8 cellular contexts compared by ENCODE assay signal in genomic region chr17:77392376-77393273, GRCh38.
DNase-seq lines count a peak whose midpoint lies in the region; ATAC-seq and TF ChIP-seq lines count a peak whose summit lies in the region.

No MANE protein-coding gene starts in this region.

- H3K27me3 ChIP-seq in HCT116 (ENCODE audit: insufficient read depth, low read length): no peaks in the 10 kb centered on the region
- no peaks in the 10 kb centered on the region for H3K27me3 ChIP-seq in right cardiac atrium (ENCODE audit: control insufficient read depth, insufficient read depth)
- H3K27me3 ChIP-seq in skeletal muscle tissue (ENCODE audit: control insufficient read depth in 3 of 3, insufficient read depth in 3 of 3, low read length in 3 of 3): no peaks in the 10 kb centered on the region
- no peaks in the 10 kb centered on the region for H3K27me3 ChIP-seq in BE2C

- BruUV-seq in HCT116 (replicated peaks; lab: Mats Ljungman, UMichigan): no TSS peak

- peaks cover 4% of the 10 kb centered on the region; the same call in 1 of the 2 replicates for H4K20me1 ChIP-seq in HCT116 (ENCODE audit: insufficient read depth)

- H2AFZ ChIP-seq in HCT116 (ENCODE audit: low read depth, low read length, poor library complexity, severe bottlenecking): no peak overlapping the region

- H3K9ac ChIP-seq in HCT116 (ENCODE audit: low read length): no peak overlapping the region
- H3K9ac ChIP-seq in skeletal muscle tissue (ENCODE audit: low read depth in 1 of 3, low read length in 3 of 3): peak overlapping the region in 2 of 3 donors; percentile 27 to 57

- H3K27ac ChIP-seq in HCT116 (ENCODE audit: low read depth, low read length): no peak overlapping the region
- peak overlapping the region; percentile 84 for H3K27ac ChIP-seq in right cardiac atrium (ENCODE audit: low read length)
- peak overlapping the region; percentile 65 for H3K27ac ChIP-seq in skeletal muscle tissue (ENCODE audit: low read depth, low read length)

- no peak for TF ChIP-seq RAD21 in HCT116 (IDR thresholded peaks at IDR 0.05; ENCODE audit: low read depth)

- peak overlapping the region; percentile 87 for H3K27ac Mint-ChIP-seq in activated T-helper 1 cell treated with anti-CD3 and anti-CD28 coated beads, Interleukin-12 subunit alpha, Interleukin-12 subunit beta, Interleukin-2, Interleukin-4 antibody, amounts not matched to agents 30 ng/mL and 10 ng/mL and 1 ng/mL, durations not matched to agents 14 hours and 24 hours and 36 hours

- H3K9me2 ChIP-seq in HCT116 (ENCODE audit: insufficient read depth): no peaks in the 10 kb centered on the region

- POLR2A ChIA-PET in HCT116 (lab: Charles Lee): no interaction called here

- RAD21 ChIA-PET in HCT116 (lab: Charles Lee; ENCODE audit: low non-redundant PET in 1 of 2, low total read pairs in 2 of 2, uncharacterized antibody in 2 of 2, unreplicated experiment in 2 of 2): no interaction called here

- no peak for DNase-seq in HCT116 (ENCODE audit: low read depth, low spot score)
- DNase-seq in activated T-helper 1 cell treated with anti-CD3 and anti-CD28 coated beads, Interleukin-12 subunit alpha, Interleukin-12 subunit beta, Interleukin-2, Interleukin-4 antibody, amounts not matched to agents 30 ng/mL and 10 ng/mL and 1 ng/mL, durations not matched to agents 14 hours and 24 hours and 36 hours (ENCODE audit: low spot score): no peak
- DNase-seq in right cardiac atrium: peak; percentile 64 to 88 (median 87)
- no peak for DNase-seq in BE2C
- DNase-seq in SKM-1 treated with dmso at 0.1 percent for 144 hours (lab: John Stamatoyannopoulos, UW; ENCODE audit: unreplicated experiment): no peak
- DNase-seq in NCI-H226: no peak

- intact Hi-C loops in HCT116 (cut with micrococcal nuclease) (no loop called here), right cardiac atrium (cut with DNase I) (no loop called here)
- intact Hi-C loops in activated T-helper 1 cell treated with anti-CD3 and anti-CD28 coated beads, Interleukin-12 subunit alpha, Interleukin-12 subunit beta, Interleukin-2, Interleukin-4 antibody, amounts not matched to agents 30 ng/mL and 10 ng/mL and 1 ng/mL, durations not matched to agents 14 hours and 24 hours and 36 hours (cut with micrococcal nuclease): loop anchor here (1.0 to 5.0 kb wide), 2 partner anchors 8 to 250 kb away; partner anchors contain the start of gene SEC14L1

- TF ChIP-seq POLR2A in HCT116 (IDR thresholded peaks at IDR 0.05; ENCODE audit: borderline replicate concordance, extremely low read depth, insufficient read depth, insufficient read length): no peak

- H3K9me3 Mint-ChIP-seq in activated T-helper 1 cell treated with anti-CD3 and anti-CD28 coated beads, Interleukin-12 subunit alpha, Interleukin-12 subunit beta, Interleukin-2, Interleukin-4 antibody, amounts not matched to agents 30 ng/mL and 10 ng/mL and 1 ng/mL, durations not matched to agents 14 hours and 24 hours and 36 hours: no peaks in the 10 kb centered on the region

- H3K4me3 Mint-ChIP-seq in activated T-helper 1 cell treated with anti-CD3 and anti-CD28 coated beads, Interleukin-12 subunit alpha, Interleukin-12 subunit beta, Interleukin-2, Interleukin-4 antibody, amounts not matched to agents 30 ng/mL and 10 ng/mL and 1 ng/mL, durations not matched to agents 14 hours and 24 hours and 36 hours: peak overlapping the region; percentile 87

- WGBS in right cardiac atrium: 28% methylated on average over 16 of the region's 16 CpGs

- H3K4me1 Mint-ChIP-seq in activated T-helper 1 cell treated with anti-CD3 and anti-CD28 coated beads, Interleukin-12 subunit alpha, Interleukin-12 subunit beta, Interleukin-2, Interleukin-4 antibody, amounts not matched to agents 30 ng/mL and 10 ng/mL and 1 ng/mL, durations not matched to agents 14 hours and 24 hours and 36 hours (ENCODE audit: low read depth): peaks cover 77% of the 10 kb centered on the region

- no peaks in the 10 kb centered on the region for H3K9me3 ChIP-seq in HCT116 (ENCODE audit: control insufficient read depth in 1 of 2, insufficient read depth in 1 of 2, low read depth in 1 of 2, low read length in 2 of 2)
- no peaks in the 10 kb centered on the region for H3K9me3 ChIP-seq in right cardiac atrium (ENCODE audit: control insufficient read depth, low read length)
- H3K9me3 ChIP-seq in skeletal muscle tissue (ENCODE audit: control insufficient read depth in 3 of 3, low read length in 3 of 3): no peaks in the 10 kb centered on the region
- H3K9me3 ChIP-seq in BE2C: no peaks in the 10 kb centered on the region

- ATAC-seq in HCT116 (0 out of 2 replicates have a peak, but pooled peaks have one; percentile 10), right cardiac atrium (peak; percentile 66 to 69), HG02759 (IDR thresholded peaks at IDR 0.05; ENCODE audit: unreplicated experiment) (no peak)

- no peaks in the 10 kb centered on the region for H3K27me3 Mint-ChIP-seq in activated T-helper 1 cell treated with anti-CD3 and anti-CD28 coated beads, Interleukin-12 subunit alpha, Interleukin-12 subunit beta, Interleukin-2, Interleukin-4 antibody, amounts not matched to agents 30 ng/mL and 10 ng/mL and 1 ng/mL, durations not matched to agents 14 hours and 24 hours and 36 hours (ENCODE audit: insufficient read depth)

- H3K4me3 ChIP-seq in HCT116 (replicated peaks in 1 of 2; ENCODE audit: low read depth in 1 of 2, low read length in 2 of 2) (no peak overlapping the region), right cardiac atrium (ENCODE audit: low read length) (no peak overlapping the region), skeletal muscle tissue (ENCODE audit: low read length in 3 of 3) (peak overlapping the region in 1 of 3 donors; percentile 29), BE2C (ENCODE audit: low read depth, low read length) (no peak overlapping the region)

- H3K4me1 ChIP-seq in HCT116 (ENCODE audit: control insufficient read depth in 1 of 2, insufficient read depth in 2 of 2, low read length in 2 of 2) (peaks cover 27 to 47% of the 10 kb centered on the region in 2 experiments; a peak in 3 of 4 replicates), right cardiac atrium (ENCODE audit: control insufficient read depth, insufficient read depth, low read length) (peaks cover 44% of the 10 kb centered on the region), skeletal muscle tissue (ENCODE audit: control insufficient read depth in 3 of 3, insufficient read depth in 3 of 3, low read length in 3 of 3) (peaks cover 71 to 79% (median 78%) of the 10 kb centered on the region in 3 donors), BE2C (peaks cover 41% of the 10 kb centered on the region)

- H3K36me3 Mint-ChIP-seq in activated T-helper 1 cell treated with anti-CD3 and anti-CD28 coated beads, Interleukin-12 subunit alpha, Interleukin-12 subunit beta, Interleukin-2, Interleukin-4 antibody, amounts not matched to agents 30 ng/mL and 10 ng/mL and 1 ng/mL, durations not matched to agents 14 hours and 24 hours and 36 hours (ENCODE audit: low read depth): peaks cover 8% of the 10 kb centered on the region

- H3K4me2 ChIP-seq in HCT116 (ENCODE audit: low read length): peak overlapping the region; percentile 5; the same call in 1 of the 2 replicates

- CTCF ChIA-PET in HCT116 (lab: Charles Lee): no interaction called here

- H3K36me3 ChIP-seq in HCT116 (ENCODE audit: control insufficient read depth in 1 of 2, insufficient read depth in 2 of 2, low read length in 2 of 2): no peaks in the 10 kb centered on the region
- H3K36me3 ChIP-seq in skeletal muscle tissue (ENCODE audit: control insufficient read depth in 3 of 3, insufficient read depth in 3 of 3, low read length in 3 of 3): no peaks in the 10 kb centered on the region
- H3K36me3 ChIP-seq in BE2C: peaks cover 7% of the 10 kb centered on the region

- TF ChIP-seq CTCF in HCT116 (IDR thresholded peaks at IDR 0.05 in 2 of 3, conservative IDR thresholded peaks at IDR 0.05 in 1 of 3; ENCODE audit: borderline replicate concordance in 1 of 3, insufficient read depth in 1 of 3, low read depth in 2 of 3, low read length in 2 of 3): no peak
- TF ChIP-seq CTCF in BE2C (IDR thresholded peaks at IDR 0.05; ENCODE audit: low read depth, low read length): no peak

- H3K79me2 ChIP-seq in HCT116 (ENCODE audit: insufficient read depth, low read length): peaks cover 91% of the 10 kb centered on the region

TF ChIP-seq in HCT116, 20 proteins besides CTCF, POLR2A, EP300 and RAD21:
- no peak for TF ChIP-seq ZBTB33 (IDR thresholded peaks at IDR 0.05; ENCODE audit: extremely low read depth, insufficient replicate concordance, low read length)
- TF ChIP-seq POLR2AphosphoS5 (IDR thresholded peaks at IDR 0.05; ENCODE audit: low read depth, low read length): 0 out of 2 replicates have a peak, but pooled peaks have one; percentile 21

Comparison
In these comparisons a context has a peak if more than half of its experiments do, and no peak if none do; other contexts are left out.
1. DNase-seq: peak in right cardiac atrium (3 of 3); none in HCT116 (single experiment), activated T-helper 1 cell treated with anti-CD3 and anti-CD28 coated beads, Interleukin-12 subunit alpha, Interleukin-12 subunit beta, Interleukin-2, Interleukin-4 antibody, amounts not matched to agents 30 ng/mL and 10 ng/mL and 1 ng/mL, durations not matched to agents 14 hours and 24 hours and 36 hours (single experiment), BE2C (single experiment), SKM-1 treated with dmso at 0.1 percent for 144 hours (single experiment) and NCI-H226 (single experiment).